15 cellular contexts compared by ENCODE assay signal in the genomic region with DNA sequence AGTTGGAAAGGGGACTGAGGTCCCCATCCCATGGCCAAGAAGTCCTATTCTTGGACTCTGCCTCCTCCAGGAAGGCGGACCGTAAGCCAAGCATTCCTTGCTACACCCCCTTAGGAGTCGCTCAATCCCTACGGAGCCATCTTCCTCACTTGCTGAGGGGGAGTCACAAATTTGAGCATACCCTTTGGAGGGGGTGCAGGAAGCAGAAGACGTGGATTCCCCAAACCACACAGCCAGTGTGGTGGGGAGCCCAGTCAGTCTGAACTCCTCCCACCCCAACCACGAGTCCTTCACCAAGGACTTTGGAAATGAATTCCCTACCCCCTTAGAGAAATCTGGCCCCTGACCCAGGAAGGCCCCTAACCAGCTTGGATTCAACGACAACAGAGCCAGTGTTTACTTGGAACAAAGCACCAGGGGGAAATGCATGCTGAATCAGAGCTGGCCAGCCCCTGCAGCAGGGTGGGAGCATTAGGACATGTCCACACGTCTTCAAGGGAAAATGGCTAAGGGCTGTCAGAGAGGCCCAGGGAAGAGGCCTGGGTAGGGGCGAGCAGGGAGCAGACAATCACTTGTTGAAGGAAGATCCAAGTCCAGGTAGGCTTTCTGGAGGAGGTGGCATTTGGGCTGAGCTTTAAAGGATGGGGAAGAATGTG. TPM values are rescaled to one million over a fixed set of nuclear protein-coding genes. Genes with fewer than 3 reads are reported as not detected.
DNase-seq lines count a peak whose midpoint lies in the region; ATAC-seq and TF ChIP-seq lines count a peak whose summit lies in the region.
"Had no signal": no experiment of that assay in that cellular context is flagged by ENCODE, and none has a peak within 500 bp of the region (broad histone marks: within the 10 kb centered on the region; RNA-seq: fewer than 3 reads in every experiment).

No MANE protein-coding gene starts in this region.

- TF ChIP-seq CTCF in chondrocyte (IDR thresholded peaks at IDR 0.05), result no peak
- no peak for TF ChIP-seq CTCF in lower lobe of right lung (IDR thresholded peaks at IDR 0.05)
- no peak for TF ChIP-seq CTCF in upper lobe of right lung (IDR thresholded peaks at IDR 0.05)
- TF ChIP-seq CTCF in natural killer cell (IDR thresholded peaks at IDR 0.05), result no peak

- H3K4me3 ChIP-seq in lower lobe of right lung (no peak overlapping the region), upper lobe of right lung (no peak overlapping the region)
- H3K4me3 ChIP-seq: mucosa of descending colon, SJCRH30 had no signal

- intact Hi-C loops in activated CD4-positive, alpha-beta memory T cell treated with anti-CD3 and anti-CD28 coated beads for 36 hours (cut with micrococcal nuclease), result no loop called here
- intact Hi-C loops in lower lobe of right lung (cut with DNase I), result loop anchor here (10.0 kb wide), 1 partner anchor 64 kb away; a partner anchor contains a TSS
- intact Hi-C loops in upper lobe of right lung (cut with DNase I), result no loop called here
- intact Hi-C loops in natural killer cell (cut with micrococcal nuclease), result no loop called here

- peak; percentile 3 for DNase-seq in activated CD4-positive, alpha-beta memory T cell treated with anti-CD3 and anti-CD28 coated beads for 36 hours
- no peak for DNase-seq in activated CD4-positive, alpha-beta memory T cell treated with anti-CD3 and anti-CD28 coated beads, Interleukin-2, amount 10 ng/mL, durations not matched to agents 7 days and 5 days
- peak; percentile 47 for DNase-seq in chondrocyte (ENCODE audit: low spot score)
- peak; percentile 11 for DNase-seq in lower lobe of right lung
- DNase-seq in upper lobe of right lung, result peak; percentile 16
- no peak for DNase-seq in NK-92 (lab: John Stamatoyannopoulos, UW; ENCODE audit: unreplicated experiment)
- no peak for DNase-seq in natural killer cell
- DNase-seq: mucosa of descending colon, NCI-H1105 treated with DMSO at 0.1 percent for 48 hours, SJCRH30 had no signal

- H3K27me3 ChIP-seq in lower lobe of right lung (ENCODE audit: low read depth), result peaks cover 2% of the 10 kb centered on the region
- H3K27me3 ChIP-seq in upper lobe of right lung, result no peaks in the 10 kb centered on the region

- POLR2A ChIA-PET in activated CD4-positive, alpha-beta memory T cell treated with anti-CD3 and anti-CD28 coated beads for 36 hours (lab: Charles Lee), result no interaction called here
- POLR2A ChIA-PET in activated CD4-positive, alpha-beta memory T cell treated with anti-CD3 and anti-CD28 coated beads, Interleukin-2, amount 10 ng/mL, durations not matched to agents 7 days and 5 days (lab: Charles Lee), result interaction anchor here (0.6 kb wide), 1 partner anchor 232 kb away, joined by 3 read pairs; no protein-coding TSS in a partner anchor

- ATAC-seq in lower lobe of right lung (no peak), upper lobe of right lung (no peak), natural killer cell (no peak), GM21529 (IDR thresholded peaks at IDR 0.05; ENCODE audit: unreplicated experiment) (no peak)
- ATAC-seq: mucosa of descending colon had no signal

- H3K4me1 Mint-ChIP-seq in activated CD4-positive, alpha-beta memory T cell treated with anti-CD3 and anti-CD28 coated beads for 36 hours (ENCODE audit: low read depth), result peaks cover 5% of the 10 kb centered on the region
- H3K4me1 Mint-ChIP-seq in activated CD4-positive, alpha-beta memory T cell treated with anti-CD3 and anti-CD28 coated beads, Interleukin-2, amount 10 ng/mL, durations not matched to agents 7 days and 5 days, result peaks cover 10% of the 10 kb centered on the region
- peaks cover 96% of the 10 kb centered on the region for H3K4me1 Mint-ChIP-seq in chondrocyte (ENCODE audit: low read depth)
- peaks cover 7 to 14% of the 10 kb centered on the region in 2 donors for H3K4me1 Mint-ChIP-seq in natural killer cell

- no peaks in the 10 kb centered on the region for H3K36me3 Mint-ChIP-seq in activated CD4-positive, alpha-beta memory T cell treated with anti-CD3 and anti-CD28 coated beads for 36 hours
- H3K36me3 Mint-ChIP-seq in activated CD4-positive, alpha-beta memory T cell treated with anti-CD3 and anti-CD28 coated beads, Interleukin-2, amount 10 ng/mL, durations not matched to agents 7 days and 5 days (ENCODE audit: low read depth), result no peaks in the 10 kb centered on the region
- H3K36me3 Mint-ChIP-seq in chondrocyte (ENCODE audit: low read depth) (no peaks in the 10 kb centered on the region), natural killer cell (no peaks in the 10 kb centered on the region)

- H3K9me3 Mint-ChIP-seq in activated CD4-positive, alpha-beta memory T cell treated with anti-CD3 and anti-CD28 coated beads for 36 hours, result no peaks in the 10 kb centered on the region
- H3K9me3 Mint-ChIP-seq in activated CD4-positive, alpha-beta memory T cell treated with anti-CD3 and anti-CD28 coated beads, Interleukin-2, amount 10 ng/mL, durations not matched to agents 7 days and 5 days, result no peaks in the 10 kb centered on the region
- H3K9me3 Mint-ChIP-seq in chondrocyte (ENCODE audit: low read depth), result no peaks in the 10 kb centered on the region
- H3K9me3 Mint-ChIP-seq in natural killer cell, result no peaks in the 10 kb centered on the region

- H3K4me3 Mint-ChIP-seq in activated CD4-positive, alpha-beta memory T cell treated with anti-CD3 and anti-CD28 coated beads for 36 hours, result no peak overlapping the region
- H3K4me3 Mint-ChIP-seq in activated CD4-positive, alpha-beta memory T cell treated with anti-CD3 and anti-CD28 coated beads, Interleukin-2, amount 10 ng/mL, durations not matched to agents 7 days and 5 days, result no peak overlapping the region
- H3K4me3 Mint-ChIP-seq in chondrocyte (ENCODE audit: unreplicated experiment) (peak overlapping the region; percentile 53), natural killer cell (no peak overlapping the region)

- no peak overlapping the region for H3K27ac ChIP-seq in lower lobe of right lung
- H3K27ac ChIP-seq in upper lobe of right lung, result no peak overlapping the region
- H3K27ac ChIP-seq: KMS-11, parathyroid adenoma, SJCRH30 had no signal

- H3K9me3 ChIP-seq in lower lobe of right lung (no peaks in the 10 kb centered on the region), upper lobe of right lung (no peaks in the 10 kb centered on the region)
- H3K9me3 ChIP-seq: mucosa of descending colon, SJCRH30 had no signal

- H3K27me3 Mint-ChIP-seq in activated CD4-positive, alpha-beta memory T cell treated with anti-CD3 and anti-CD28 coated beads for 36 hours, result peaks cover 7% of the 10 kb centered on the region
- H3K27me3 Mint-ChIP-seq in activated CD4-positive, alpha-beta memory T cell treated with anti-CD3 and anti-CD28 coated beads, Interleukin-2, amount 10 ng/mL, durations not matched to agents 7 days and 5 days, result peaks cover 6% of the 10 kb centered on the region
- H3K27me3 Mint-ChIP-seq in chondrocyte (ENCODE audit: low read depth), result no peaks in the 10 kb centered on the region
- H3K27me3 Mint-ChIP-seq in natural killer cell (ENCODE audit: low read depth in 2 of 2), result peaks cover 16 to 20% of the 10 kb centered on the region in 2 donors

- H3K27ac Mint-ChIP-seq in activated CD4-positive, alpha-beta memory T cell treated with anti-CD3 and anti-CD28 coated beads for 36 hours, result no peak overlapping the region
- H3K27ac Mint-ChIP-seq in activated CD4-positive, alpha-beta memory T cell treated with anti-CD3 and anti-CD28 coated beads, Interleukin-2, amount 10 ng/mL, durations not matched to agents 7 days and 5 days, result no peak overlapping the region
- peak overlapping the region; percentile 98 for H3K27ac Mint-ChIP-seq in chondrocyte (ENCODE audit: unreplicated experiment)
- H3K27ac Mint-ChIP-seq in natural killer cell, result no peak overlapping the region

- no peaks in the 10 kb centered on the region for H3K36me3 ChIP-seq in lower lobe of right lung
- no peaks in the 10 kb centered on the region for H3K36me3 ChIP-seq in upper lobe of right lung
- H3K36me3 ChIP-seq: SJCRH30 had no signal

- CTCF ChIA-PET in activated CD4-positive, alpha-beta memory T cell treated with anti-CD3 and anti-CD28 coated beads for 36 hours (lab: Charles Lee), result interaction anchor here (1.0 to 15.1 kb wide), 9 partner anchors 9 to 175 kb away, joined by 3 to 324 read pairs (median 6); a partner anchor contains a TSS
- CTCF ChIA-PET in activated CD4-positive, alpha-beta memory T cell treated with anti-CD3 and anti-CD28 coated beads, Interleukin-2, amount 10 ng/mL, durations not matched to agents 7 days and 5 days (lab: Charles Lee), result interaction anchor here (1.0 to 4.4 kb wide), 5 partner anchors 14 to 175 kb away, joined by 3 to 35 read pairs (median 8); a partner anchor contains a TSS

- H3K4me1 ChIP-seq in lower lobe of right lung, result peaks cover 58% of the 10 kb centered on the region
- peaks cover 38% of the 10 kb centered on the region for H3K4me1 ChIP-seq in upper lobe of right lung
- H3K4me1 ChIP-seq: parathyroid adenoma had no signal

RNA-seq across cellular contexts. Expression of a gene that starts 5.5 kb away (rescaled TPM):
- total RNA-seq in activated CD4-positive, alpha-beta memory T cell treated with anti-CD3 and anti-CD28 coated beads for 36 hours, result under 1 TPM in 1 of 2 experiments, not detected in 1; 0.07 TPM
- total RNA-seq in activated CD4-positive, alpha-beta memory T cell treated with anti-CD3 and anti-CD28 coated beads, Interleukin-2, amount 10 ng/mL, durations not matched to agents 7 days and 5 days, result under 1 TPM in 1 of 2 experiments, not detected in 1; 0.08 TPM
- total RNA-seq in chondrocyte (1.6 to 1.7 TPM (median 1.7 TPM) in 3 replicates), lower lobe of right lung (9.2 TPM), upper lobe of right lung (11.3 TPM), natural killer cell (not detected)
- total RNA-seq: activated CD8-positive, alpha-beta memory T cell treated with anti-CD3 and anti-CD28 coated beads for 36 hours; frontal cortex; SJCRH30 had no signal

Comparison
In these comparisons a context has a peak if more than half of its experiments do, and no peak if none do; other contexts are left out.
1. DNase-seq: peak in activated CD4-positive, alpha-beta memory T cell treated with anti-CD3 and anti-CD28 coated beads for 36 hours (single experiment), chondrocyte (single experiment), lower lobe of right lung (single experiment) and upper lobe of right lung (single experiment); none in activated CD4-positive, alpha-beta memory T cell treated with anti-CD3 and anti-CD28 coated beads, Interleukin-2, amount 10 ng/mL, durations not matched to agents 7 days and 5 days (single experiment), NK-92 (single experiment) and natural killer cell (single experiment).